ENCODE assay signal across 13 cellular contexts in genomic region chr5:157076558-157076957, GRCh38. TPM values are rescaled to one million over a fixed set of nuclear protein-coding genes. Genes with fewer than 3 reads are reported as not detected.
DNase-seq lines count a peak whose midpoint lies in the region; ATAC-seq and TF ChIP-seq lines count a peak whose summit lies in the region.
"Had no signal": no experiment of that assay in that cellular context is flagged by ENCODE, and none has a peak within 500 bp of the region (broad histone marks: within the 10 kb centered on the region; RNA-seq: fewer than 3 reads in every experiment).

No MANE protein-coding gene starts in this region.

- no peak for TF ChIP-seq CTCF in adrenal gland (IDR thresholded peaks at IDR 0.05)
- no peak for TF ChIP-seq CTCF in CD8-positive, alpha-beta T cell (IDR thresholded peaks at IDR 0.05)
- TF ChIP-seq CTCF in coronary artery (IDR thresholded peaks at IDR 0.05), result no peak

- H3K27ac ChIP-seq in adrenal gland (no peak overlapping the region), coronary artery (no peak overlapping the region)
- no peak overlapping the region for H3K27ac ChIP-seq in CD8-positive, alpha-beta T cell (ENCODE audit: low read depth, low read length)

- CTCF ChIA-PET in CD8-positive, alpha-beta T cell (lab: Charles Lee), result no interaction called here

- 28 to 35% (median 29%) methylated on average over 4 of the region's 4 CpGs for WGBS in adrenal gland, 4 donors

- no peak overlapping the region for H3K4me3 Mint-ChIP-seq in CD8-positive, alpha-beta T cell
- H3K4me3 Mint-ChIP-seq: endodermal cell, WTC11 had no signal

- H3K9me3 Mint-ChIP-seq in CD8-positive, alpha-beta T cell, result no peaks in the 10 kb centered on the region
- H3K9me3 Mint-ChIP-seq: endodermal cell, WTC11 had no signal

- TF ChIP-seq POLR2A in adrenal gland (IDR thresholded peaks at IDR 0.05), result no peak

- no peak overlapping the region for H3K27ac Mint-ChIP-seq in CD8-positive, alpha-beta T cell
- H3K27ac Mint-ChIP-seq: endodermal cell, WTC11 had no signal

- no peak for ATAC-seq in CD8-positive, alpha-beta T cell
- no peak for ATAC-seq in GM21619 (IDR thresholded peaks at IDR 0.05; ENCODE audit: unreplicated experiment)
- ATAC-seq: WTC11 had no signal

- H3K4me3 ChIP-seq in adrenal gland, result no peak overlapping the region
- no peak overlapping the region for H3K4me3 ChIP-seq in CD8-positive, alpha-beta T cell (ENCODE audit: low read depth, low read length)
- H3K4me3 ChIP-seq in coronary artery, result no peak overlapping the region

- H3K36me3 Mint-ChIP-seq in CD8-positive, alpha-beta T cell, result no peaks in the 10 kb centered on the region
- H3K36me3 Mint-ChIP-seq: WTC11 had no signal

- H3K36me3 ChIP-seq in adrenal gland (replicated peaks in 1 of 2), result no peaks in the 10 kb centered on the region
- no peaks in the 10 kb centered on the region for H3K36me3 ChIP-seq in CD8-positive, alpha-beta T cell (ENCODE audit: insufficient read depth, low read length)

- H3K27me3 Mint-ChIP-seq in CD8-positive, alpha-beta T cell (ENCODE audit: low read depth), result no peaks in the 10 kb centered on the region

- H3K4me1 ChIP-seq in adrenal gland (replicated peaks in 1 of 2), result peaks cover 6 to 8% of the 10 kb centered on the region in 2 donors
- H3K4me1 ChIP-seq in CD8-positive, alpha-beta T cell (ENCODE audit: insufficient read depth, low read length), result no peaks in the 10 kb centered on the region

- H3K4me1 Mint-ChIP-seq in CD8-positive, alpha-beta T cell (ENCODE audit: low read depth), result peaks cover 2% of the 10 kb centered on the region
- H3K4me1 Mint-ChIP-seq: endodermal cell, WTC11 had no signal

- POLR2A ChIA-PET in CD8-positive, alpha-beta T cell (lab: Charles Lee), result no interaction called here

- H3K27me3 ChIP-seq in adrenal gland, result no peaks in the 10 kb centered on the region
- no peaks in the 10 kb centered on the region for H3K27me3 ChIP-seq in CD8-positive, alpha-beta T cell (ENCODE audit: insufficient read depth, low read length)

- intact Hi-C loops in adrenal gland (cut with DNase I), result no loop called here
- intact Hi-C loops in CD8-positive, alpha-beta T cell (cut with DNase I, micrococcal nuclease), result no loop called here

- peak; percentile 23 for DNase-seq in NK-92 treated with Interleukin-12 subunit alpha and Interleukin-12 subunit beta, amount 100 ng/mL, for 24 hours (lab: John Stamatoyannopoulos, UW)
- DNase-seq in NK-92 (lab: John Stamatoyannopoulos, UW; ENCODE audit: unreplicated experiment), result no peak
- DNase-seq in HT1080 (ENCODE audit: low read depth), result peak; percentile 74
- peak in 5 of 7 donors; percentile 30 to 59 (median 39) for DNase-seq in adrenal gland
- peak; percentile 11 for DNase-seq in pons (ENCODE audit: low spot score)
- no peak for DNase-seq in CD8-positive, alpha-beta T cell
- no peak for DNase-seq in coronary artery (ENCODE audit: low spot score)
- DNase-seq: activated naive CD4-positive, alpha-beta T cell treated with Interleukin-2 at 50 U/mL for 16 hours; endodermal cell; NCI-H1694 treated with DMSO at 0.1 percent for 48 hours had no signal

- H3K9me3 ChIP-seq in adrenal gland (replicated peaks in 1 of 3), result no peaks in the 10 kb centered on the region
- no peaks in the 10 kb centered on the region for H3K9me3 ChIP-seq in CD8-positive, alpha-beta T cell (ENCODE audit: low read length)

RNA-seq across cellular contexts. Expression of gene HAVCR1, which starts 17.6 kb away (rescaled TPM):
- total RNA-seq in HT1080 (2014; rRNA removed; shearing (Covaris generic)), result not detected in 2 replicates
- polyA plus RNA-seq in HT1080 (2015; cell fraction: cytosol; rRNA removed), result 0.15 TPM in 1 of 2 replicates, not detected in the other
- polyA plus RNA-seq in HT1080 (2015; cell fraction: nucleus; rRNA removed), result not detected in 2 replicates
- total RNA-seq in adrenal gland, result not detected
- under 1 TPM in 1 of 3 donors, not detected in 2; 0.07 TPM for polyA plus RNA-seq in adrenal gland
- total RNA-seq in CD8-positive, alpha-beta T cell, result 1 to 10 TPM; 2.3 to 2.6 TPM
- total RNA-seq: WTC11 had no signal
- polyA plus RNA-seq: neural cell had no signal

RNA-seq across cellular contexts. Expression of gene HAVCR2, which starts 32.3 kb away (rescaled TPM):
- total RNA-seq in HT1080 (2014; rRNA removed; shearing (Covaris generic)), result 0.20 and 0.39 TPM in 2 replicates
- 0.02 TPM in 1 of 2 replicates, not detected in the other for polyA plus RNA-seq in HT1080 (2015; cell fraction: cytosol; rRNA removed)
- 2.1 TPM in 1 of 2 replicates, not detected in the other for polyA plus RNA-seq in HT1080 (2015; cell fraction: nucleus; rRNA removed)
- total RNA-seq in adrenal gland, result 10 to 100 TPM in 7 of 8 donors, 1 to 10 TPM in 1; 2.4 to 48.6 (median 17.7) TPM
- 10 to 100 TPM in 1 of 3 donors, 1 to 10 TPM in 2; 6.2 to 11.4 (median 7.4) TPM for polyA plus RNA-seq in adrenal gland
- total RNA-seq in CD8-positive, alpha-beta T cell, result 1 to 10 TPM; 1.6 to 3.8 TPM

Comparison
In these comparisons a context has a peak if more than half of its experiments do, and no peak if none do; other contexts are left out.
1. DNase-seq: peak in NK-92 treated with Interleukin-12 subunit alpha and Interleukin-12 subunit beta, amount 100 ng/mL, for 24 hours (single experiment), HT1080 (single experiment), adrenal gland (5 of 7) and pons (single experiment); none in NK-92 (single experiment), CD8-positive, alpha-beta T cell (0 of 7) and coronary artery (single experiment).